ENCODE assay signal across 25 cellular contexts in genomic region chr20:24739751-24740150, GRCh38.
DNase-seq lines count a peak whose midpoint lies in the region; ATAC-seq, FAIRE-seq and TF ChIP-seq lines count a peak whose summit lies in the region.
"Had no signal": no experiment of that assay in that cellular context is flagged by ENCODE, and none has a peak within 500 bp of the region (broad histone marks: within the 10 kb centered on the region; RNA-seq: fewer than 3 reads in every experiment).

No MANE protein-coding gene starts in this region.

- FAIRE-seq in HTR-8/SVneo (lab: Jason Lieb, UNC) = no peak
- FAIRE-seq: D721Med, pancreas had no signal

- TF ChIP-seq CTCF in natural killer cell (IDR thresholded peaks at IDR 0.05) = no peak

- H3K4me1 Mint-ChIP-seq in natural killer cell treated with Interleukin-12 subunit alpha and Interleukin-12 subunit beta and Interleukin-15 and Interleukin-18, amount 100 ng/mL, for 72 hours (ENCODE audit: low read depth in 2 of 2) = peaks cover 7 to 14% of the 10 kb centered on the region in 2 donors
- peaks cover 6 to 9% of the 10 kb centered on the region in 2 donors for H3K4me1 Mint-ChIP-seq in natural killer cell
- peaks cover 13% of the 10 kb centered on the region for H3K4me1 Mint-ChIP-seq in activated naive CD8-positive, alpha-beta T cell treated with anti-CD3 and anti-CD28 coated beads for 36 hours
- H3K4me1 Mint-ChIP-seq in stimulated activated naive CD8-positive, alpha-beta T cell treated with anti-CD3 and anti-CD28 coated beads, Interleukin-15, amount 100 ng/mL, for 72 hours = peaks cover 19% of the 10 kb centered on the region

- peak overlapping the region; percentile 2 to 63 for H3K27ac Mint-ChIP-seq in natural killer cell treated with Interleukin-12 subunit alpha and Interleukin-12 subunit beta and Interleukin-15 and Interleukin-18, amount 100 ng/mL, for 72 hours
- H3K27ac Mint-ChIP-seq in natural killer cell = peak overlapping the region in 1 of 2 donors; percentile 84
- H3K27ac Mint-ChIP-seq in activated naive CD8-positive, alpha-beta T cell treated with anti-CD3 and anti-CD28 coated beads for 36 hours = no peak overlapping the region
- peak overlapping the region; percentile 94 to 99 for H3K27ac Mint-ChIP-seq in stimulated activated naive CD8-positive, alpha-beta T cell treated with anti-CD3 and anti-CD28 coated beads, Interleukin-15, amount 100 ng/mL, for 72 hours
- H3K27ac Mint-ChIP-seq: GM23338, mesothelial cell of epicardium, nephron progenitor cell had no signal

- DNase-seq in DMS79 treated with DMSO at 0.1 percent for 48 hours (lab: John Stamatoyannopoulos, UW) (peak; percentile 8), DMS79 (lab: John Stamatoyannopoulos, UW) (no peak), natural killer cell (no peak), HTR-8/SVneo (ENCODE audit: insufficient read length, low spot score) (no peak)
- no peak for DNase-seq in natural killer cell treated with Interleukin-12 subunit alpha and Interleukin-12 subunit beta and Interleukin-15 and Interleukin-18, amount 100 ng/mL, for 72 hours (ENCODE audit: low spot score)
- no peak for DNase-seq in activated naive CD8-positive, alpha-beta T cell treated with anti-CD3 and anti-CD28 coated beads for 36 hours
- no peak for DNase-seq in stimulated activated naive CD8-positive, alpha-beta T cell treated with anti-CD3 and anti-CD28 coated beads, Interleukin-15, amount 100 ng/mL, for 72 hours
- DNase-seq in activated effector memory CD4-positive, alpha-beta T cell treated with anti-CD3 and anti-CD28 coated beads, Interleukin-2, amount 50 U/mL, for 16 hours = no peak
- DNase-seq: activated naive CD4-positive, alpha-beta T cell treated with anti-CD3 and anti-CD28 coated beads for 36 hours; BE2C; cerebellar nuclear complex; left lung; NCI-H1417; NCI-H446 treated with DMSO at 0.1 percent for 48 hours; nephron progenitor cell; pancreas; Peyer's patch; right cardiac atrium; stimulated activated CD4-positive, alpha-beta T cell treated with anti-CD3 and anti-CD28 coated beads, Interleukin-12 subunit alpha, Interleukin-12 subunit beta, amount 100 ng/mL, for 4 hours; stimulated activated CD4-positive, alpha-beta T cell treated with anti-CD3 and anti-CD28 coated beads, Interleukin-4, amount 100 ng/mL, for 4 hours; T1000; upper lobe of left lung had no signal

- peak overlapping the region; percentile 13 for H3K4me3 Mint-ChIP-seq in natural killer cell treated with Interleukin-12 subunit alpha and Interleukin-12 subunit beta and Interleukin-15 and Interleukin-18, amount 100 ng/mL, for 72 hours
- no peak overlapping the region for H3K4me3 Mint-ChIP-seq in natural killer cell
- H3K4me3 Mint-ChIP-seq in activated naive CD8-positive, alpha-beta T cell treated with anti-CD3 and anti-CD28 coated beads for 36 hours = peak overlapping the region; percentile 42
- peak overlapping the region; percentile 36 to 72 for H3K4me3 Mint-ChIP-seq in stimulated activated naive CD8-positive, alpha-beta T cell treated with anti-CD3 and anti-CD28 coated beads, Interleukin-15, amount 100 ng/mL, for 72 hours
- H3K4me3 Mint-ChIP-seq: activated naive CD4-positive, alpha-beta T cell treated with anti-CD3 and anti-CD28 coated beads for 36 hours; GM23338; mesothelial cell of epicardium; nephron progenitor cell had no signal

- H3K9me3 Mint-ChIP-seq in natural killer cell treated with Interleukin-12 subunit alpha and Interleukin-12 subunit beta and Interleukin-15 and Interleukin-18, amount 100 ng/mL, for 72 hours = no peaks in the 10 kb centered on the region
- no peaks in the 10 kb centered on the region for H3K9me3 Mint-ChIP-seq in natural killer cell
- H3K9me3 Mint-ChIP-seq in activated naive CD8-positive, alpha-beta T cell treated with anti-CD3 and anti-CD28 coated beads for 36 hours = no peaks in the 10 kb centered on the region
- no peaks in the 10 kb centered on the region for H3K9me3 Mint-ChIP-seq in stimulated activated naive CD8-positive, alpha-beta T cell treated with anti-CD3 and anti-CD28 coated beads, Interleukin-15, amount 100 ng/mL, for 72 hours
- H3K9me3 Mint-ChIP-seq: activated naive CD4-positive, alpha-beta T cell treated with anti-CD3 and anti-CD28 coated beads for 36 hours; GM23338; mesothelial cell of epicardium; nephron progenitor cell had no signal

- intact Hi-C loops in natural killer cell (cut with micrococcal nuclease) = no loop called here

- no peaks in the 10 kb centered on the region for H3K36me3 Mint-ChIP-seq in natural killer cell treated with Interleukin-12 subunit alpha and Interleukin-12 subunit beta and Interleukin-15 and Interleukin-18, amount 100 ng/mL, for 72 hours
- no peaks in the 10 kb centered on the region for H3K36me3 Mint-ChIP-seq in natural killer cell
- no peaks in the 10 kb centered on the region for H3K36me3 Mint-ChIP-seq in activated naive CD8-positive, alpha-beta T cell treated with anti-CD3 and anti-CD28 coated beads for 36 hours
- H3K36me3 Mint-ChIP-seq: mesothelial cell of epicardium had no signal

- no peak for ATAC-seq in natural killer cell treated with Interleukin-12 subunit alpha and Interleukin-12 subunit beta and Interleukin-15 and Interleukin-18, amount 100 ng/mL, for 72 hours
- no peak for ATAC-seq in natural killer cell
- ATAC-seq in stimulated activated naive CD8-positive, alpha-beta T cell treated with anti-CD3 and anti-CD28 coated beads, Interleukin-15, amount 100 ng/mL, for 72 hours = no peak
- ATAC-seq: GM23338, left lung, pancreas, right cardiac atrium had no signal

- H3K27me3 Mint-ChIP-seq in natural killer cell treated with Interleukin-12 subunit alpha and Interleukin-12 subunit beta and Interleukin-15 and Interleukin-18, amount 100 ng/mL, for 72 hours = no peaks in the 10 kb centered on the region
- H3K27me3 Mint-ChIP-seq in natural killer cell (ENCODE audit: low read depth in 2 of 2) = no peaks in the 10 kb centered on the region
- H3K27me3 Mint-ChIP-seq in activated naive CD8-positive, alpha-beta T cell treated with anti-CD3 and anti-CD28 coated beads for 36 hours = no peaks in the 10 kb centered on the region
- H3K27me3 Mint-ChIP-seq in stimulated activated naive CD8-positive, alpha-beta T cell treated with anti-CD3 and anti-CD28 coated beads, Interleukin-15, amount 100 ng/mL, for 72 hours = no peaks in the 10 kb centered on the region
